ENCODE assay signal across 17 cellular contexts in the genomic region with DNA sequence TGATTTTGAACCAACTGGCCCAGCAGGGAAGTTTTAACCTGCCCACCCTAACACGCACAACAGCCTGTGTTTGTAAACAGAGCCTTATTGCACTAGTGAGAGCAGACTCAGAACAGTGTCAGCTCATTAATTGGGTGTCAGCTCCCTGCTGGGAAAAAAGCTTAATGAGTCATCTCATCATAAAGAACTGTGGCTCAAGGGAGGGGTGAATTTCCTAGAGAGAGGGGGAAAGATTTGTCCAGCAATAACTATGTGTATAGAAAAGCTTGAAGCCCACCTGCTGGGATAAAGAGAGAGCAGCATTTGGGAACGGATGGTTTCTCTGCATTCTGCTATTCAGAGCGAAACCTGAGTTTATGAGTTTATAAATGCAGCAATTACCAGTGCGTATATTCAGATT. TPM values are rescaled to one million over a fixed set of nuclear protein-coding genes. Genes with fewer than 3 reads are reported as not detected.
A peak's percentile ranks its signal among the peaks of the same experiment; 100 is the strongest.
DNase-seq lines count a peak whose midpoint lies in the region; ATAC-seq and TF ChIP-seq lines count a peak whose summit lies in the region.
"Had no signal": no experiment of that assay in that cellular context is flagged by ENCODE, and none has a peak within 500 bp of the region (broad histone marks: within the 10 kb centered on the region; RNA-seq: fewer than 3 reads in every experiment).

No MANE protein-coding gene starts in this region.

- CTCF ChIA-PET in Calu3 (lab: Charles Lee) = interaction anchor here (0.8 kb wide), 1 partner anchor 16 kb away, joined by 4 read pairs; no protein-coding TSS in a partner anchor

- H3K4me1 Mint-ChIP-seq in Calu3 (ENCODE audit: low read depth, unreplicated experiment) (peaks cover 12% of the 10 kb centered on the region), CD14-positive monocyte (no peaks in the 10 kb centered on the region)

- H3K27ac Mint-ChIP-seq in Calu3 (ENCODE audit: unreplicated experiment) (no peak overlapping the region), CD14-positive monocyte (no peak overlapping the region)
- H3K27ac Mint-ChIP-seq: T-helper 2 cell treated with Interferon-gamma antibody and Interleukin-4, amounts not matched to agents 5 μg/mL and 100 μg/mL, for 36 hours had no signal

- intact Hi-C loops in Calu3 (cut with micrococcal nuclease; ENCODE audit: unreplicated experiment) (no loop called here), CD14-positive monocyte (cut with micrococcal nuclease) (no loop called here)

- TF ChIP-seq CTCF in epithelial cell of esophagus (IDR thresholded peaks at IDR 0.05; ENCODE audit: insufficient read depth, low read depth, low read length, missing control alignments) (no peak), Calu3 (IDR thresholded peaks at IDR 0.05; ENCODE audit: unreplicated experiment) (no peak), CD14-positive monocyte (IDR thresholded peaks at IDR 0.05) (no peak)

- BruUV-seq in Calu3 (replicated peaks; lab: Mats Ljungman, UMichigan) = no TSS peak

- peaks cover 2% of the 10 kb centered on the region for H3K9me3 Mint-ChIP-seq in Calu3 (ENCODE audit: low read depth, unreplicated experiment)
- peaks cover 0 to 4% (median 0%) of the 10 kb centered on the region in 7 donors for H3K9me3 Mint-ChIP-seq in CD14-positive monocyte
- H3K9me3 Mint-ChIP-seq: T-helper 2 cell treated with Interferon-gamma antibody and Interleukin-4, amounts not matched to agents 5 μg/mL and 100 μg/mL, for 36 hours had no signal

- no peak overlapping the region for H3K4me3 ChIP-seq in epithelial cell of esophagus (ENCODE audit: low read length)
- H3K4me3 ChIP-seq: K562, left lung had no signal

- ATAC-seq in HG02798 (IDR thresholded peaks at IDR 0.05; ENCODE audit: poor library complexity, unreplicated experiment) (no peak), GM21825 (IDR thresholded peaks at IDR 0.05; ENCODE audit: unreplicated experiment) (no peak)
- ATAC-seq: activated CD4-positive, CD25-positive, alpha-beta regulatory T cell treated with anti-CD3 and anti-CD28 coated beads, Interleukin-2, amount 50 U/mL, for 24 hours; K562; left lung had no signal

- DNase-seq in D341Med (ENCODE audit: low spot score) (peak; percentile 38), NCI-H1105 treated with DMSO at 0.1 percent for 48 hours (lab: John Stamatoyannopoulos, UW) (peak; percentile 72), NCI-H748 treated with DMSO at 0.1 percent for 48 hours (lab: John Stamatoyannopoulos, UW) (peak; percentile 91), epithelial cell of esophagus (ENCODE audit: low read depth) (peak; percentile 63), Calu3 (no peak), CD14-positive monocyte (ENCODE audit: low spot score) (no peak)
- DNase-seq: foreskin fibroblast; left lung; NCI-H1436; SIG-M5; stimulated activated CD4-positive, alpha-beta T cell treated with anti-CD3 and anti-CD28 coated beads, Interleukin-2, amount 100 ng/mL, for 48 hours; substantia nigra had no signal

- H3K27me3 Mint-ChIP-seq in Calu3 (ENCODE audit: unreplicated experiment) (no peaks in the 10 kb centered on the region), CD14-positive monocyte (ENCODE audit: low read depth in 3 of 3) (no peaks in the 10 kb centered on the region)

- H3K4me3 Mint-ChIP-seq in Calu3 (ENCODE audit: low read depth, unreplicated experiment) (no peak overlapping the region), CD14-positive monocyte (no peak overlapping the region)
- H3K4me3 Mint-ChIP-seq: T-helper 2 cell treated with Interferon-gamma antibody and Interleukin-4, amounts not matched to agents 5 μg/mL and 100 μg/mL, for 36 hours had no signal

- H3K36me3 Mint-ChIP-seq in Calu3 (ENCODE audit: insufficient read depth, unreplicated experiment) (no peaks in the 10 kb centered on the region), CD14-positive monocyte (no peaks in the 10 kb centered on the region)

RNA-seq across cellular contexts. Expression of gene GMNC, which starts 48.9 kb away (rescaled TPM):
- total RNA-seq in Calu3 (2022) = 0.24 and 0.29 TPM in 2 replicates
- not detected for polyA plus RNA-seq in CD14-positive monocyte
- total RNA-seq: K562, left lung had no signal
- polyA plus RNA-seq: K562 had no signal

Comparison
In these comparisons a context has a peak if more than half of its experiments do, and no peak if none do; other contexts are left out.
1. DNase-seq: peak in D341Med (single experiment), NCI-H1105 treated with DMSO at 0.1 percent for 48 hours (single experiment), NCI-H748 treated with DMSO at 0.1 percent for 48 hours (single experiment) and epithelial cell of esophagus (single experiment); none in Calu3 (single experiment) and CD14-positive monocyte (single experiment).